ENCODE assay signal across 14 cellular contexts in the genomic region with DNA sequence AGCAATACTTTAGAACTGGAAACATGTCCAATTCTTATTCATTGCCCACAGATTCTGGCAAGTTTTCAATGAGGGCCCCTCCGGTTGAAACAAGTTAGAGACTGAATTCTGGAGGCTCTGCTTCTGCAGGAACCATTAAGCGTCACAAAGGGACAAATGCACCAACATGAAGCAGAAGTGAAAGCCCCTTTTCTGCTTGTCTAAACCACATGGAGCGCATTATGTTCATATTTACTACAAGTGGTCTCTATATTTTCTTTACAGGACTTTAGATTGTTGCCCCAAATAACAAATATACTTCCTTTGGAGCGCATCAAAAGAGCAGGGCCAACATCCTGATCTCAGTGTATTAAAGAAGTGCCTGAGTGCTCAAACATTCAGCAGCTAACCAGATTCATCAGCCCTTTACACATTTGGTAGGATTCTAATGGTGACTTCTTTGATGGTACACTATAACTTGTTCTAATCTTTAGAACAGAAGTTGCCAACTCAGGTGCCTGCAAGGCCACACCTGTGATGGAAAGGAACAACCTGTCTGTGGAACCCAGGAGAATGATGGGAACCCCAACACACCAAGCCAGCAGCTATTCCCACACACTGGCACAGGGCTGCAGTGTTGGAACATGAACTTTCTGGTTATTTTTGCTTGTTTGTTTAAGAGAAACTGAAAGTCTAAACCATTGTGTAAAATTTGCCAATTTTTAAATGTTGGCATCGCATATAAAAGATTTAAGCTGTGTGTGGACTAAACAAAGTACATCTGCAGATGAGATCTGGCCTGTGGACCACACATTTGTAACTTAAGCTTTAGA.
A peak's percentile ranks its signal among the peaks of the same experiment; 100 is the strongest.
DNase-seq lines count a peak whose midpoint lies in the region; ATAC-seq and TF ChIP-seq lines count a peak whose summit lies in the region.
"Had no signal": no experiment of that assay in that cellular context is flagged by ENCODE, and none has a peak within 500 bp of the region (broad histone marks: within the 10 kb centered on the region; RNA-seq: fewer than 3 reads in every experiment).

No MANE protein-coding gene starts in this region.

- H3K27ac ChIP-seq in H9 (ENCODE audit: insufficient read length, low read depth, low read length), result no peak overlapping the region

- no CpG with 5 or more reads among the region's 5 CpGs for WGBS in H9 (ENCODE audit: extremely low coverage, insufficient read length, low lambda C conversion rate)

- H3K23me2 ChIP-seq in H9 (ENCODE audit: insufficient read length, low read depth, low read length, poor library complexity, severe bottlenecking), result no peaks in the 10 kb centered on the region

- no peaks in the 10 kb centered on the region for H3K27me3 Mint-ChIP-seq in H9 (ENCODE audit: low read depth)

- H3K79me1 ChIP-seq in H9 (ENCODE audit: insufficient read depth, low read depth, low read length, poor library complexity, severe bottlenecking), result no peaks in the 10 kb centered on the region

- no peak overlapping the region for H3K9ac ChIP-seq in H9 (ENCODE audit: extremely low read depth, insufficient read length, low read length)

- no peak overlapping the region for H2AFZ ChIP-seq in H9 (ENCODE audit: low read length)

- no peak overlapping the region for H3K4me2 ChIP-seq in H9 (ENCODE audit: insufficient read depth, insufficient read length, low read length)

- H3K27ac Mint-ChIP-seq in H9, result no peak overlapping the region
- H3K27ac Mint-ChIP-seq: T-helper 2 cell treated with Interferon-gamma antibody and Interleukin-4, amounts not matched to agents 5 μg/mL and 100 μg/mL, for 36 hours had no signal

- H3K4me1 ChIP-seq in mucosa of descending colon (ENCODE audit: low read depth) (no peaks in the 10 kb centered on the region), H9 (ENCODE audit: insufficient read depth, low read length) (no peaks in the 10 kb centered on the region; the same call in 1 of the 2 replicates)

- H4K8ac ChIP-seq in H9 (replicated peaks; ENCODE audit: insufficient read length, low read depth, low read length), result no peak overlapping the region

- no peaks in the 10 kb centered on the region for H3K9me3 ChIP-seq in mucosa of descending colon
- H3K9me3 ChIP-seq in H9 (ENCODE audit: control insufficient read depth, low read depth, low read length), result no peaks in the 10 kb centered on the region

- no peak overlapping the region for H3K4ac ChIP-seq in H9 (ENCODE audit: low read depth, low read length)

- no peak for DNase-seq in mucosa of descending colon
- DNase-seq in H9, result no peak
- DNase-seq in Kasumi-1 (lab: John Stamatoyannopoulos, UW), result no peak
- DNase-seq in mucosa of gallbladder (ENCODE audit: low spot score), result no peak
- DNase-seq: aorta; DMS153; H7; NCI-H748 treated with DMSO at 0.1 percent for 48 hours; stimulated activated CD4-positive, alpha-beta T cell treated with anti-CD3 and anti-CD28 coated beads, Interleukin-4, amount 100 ng/mL, for 4 hours had no signal

- no peaks in the 10 kb centered on the region; the same call in 1 of the 2 replicates for H3K79me2 ChIP-seq in H9 (ENCODE audit: insufficient read depth, low read length)

- H4K91ac ChIP-seq in H9 (ENCODE audit: insufficient read length, low read depth, low read length), result no peak overlapping the region

- TF ChIP-seq CTCF in mucosa of descending colon (IDR thresholded peaks at IDR 0.05), result no peak
- no peak for TF ChIP-seq CTCF in H9 (conservative IDR thresholded peaks at IDR 0.05)

- H3K14ac ChIP-seq in H9 (ENCODE audit: insufficient read depth, low read length), result no peak overlapping the region

- H3K56ac ChIP-seq in H9 (ENCODE audit: insufficient read length, low read depth, low read length), result no peak overlapping the region

- H4K5ac ChIP-seq in H9 (ENCODE audit: insufficient read length, low read depth, low read length), result no peak overlapping the region

- H3K18ac ChIP-seq in H9 (ENCODE audit: insufficient read length, low read depth, low read length), result no peak overlapping the region

- H3T11ph ChIP-seq in H9 (ENCODE audit: low read length), result no peak overlapping the region

- no peak overlapping the region for H2AK5ac ChIP-seq in H9 (ENCODE audit: insufficient read length, low read length)

- no peak overlapping the region for H2BK20ac ChIP-seq in H9 (ENCODE audit: low read depth, low read length, poor library complexity, severe bottlenecking)

- no peak overlapping the region for H2BK15ac ChIP-seq in H9 (ENCODE audit: low read depth, low read length)

- no peak overlapping the region for H3K23ac ChIP-seq in H9 (ENCODE audit: insufficient read length, low read depth, low read length)

- H3K36me3 Mint-ChIP-seq in H9 (ENCODE audit: insufficient read depth in 1 of 3, low read depth in 3 of 3), result no peaks in the 10 kb centered on the region

- H4K20me1 ChIP-seq in H9 (ENCODE audit: control insufficient read depth, insufficient read depth, insufficient read length), result no peaks in the 10 kb centered on the region

- no peak overlapping the region for H3K4me3 ChIP-seq in mucosa of descending colon

- ATAC-seq in GM18909 (IDR thresholded peaks at IDR 0.05; ENCODE audit: poor library complexity, unreplicated experiment) (peak; percentile 89), GM21737 (IDR thresholded peaks at IDR 0.05; ENCODE audit: unreplicated experiment) (peak; percentile 87), HG03442 (IDR thresholded peaks at IDR 0.05; ENCODE audit: unreplicated experiment) (peak; percentile 83), mucosa of descending colon (peak; percentile 30), SK-N-SH treated with all-trans-retinoic acid at 6 μM for 48 hours (no peak)

- peaks cover 16% of the 10 kb centered on the region in 2 experiments for H3K4me1 Mint-ChIP-seq in H9

- H3K4me3 Mint-ChIP-seq in H9, result no peak overlapping the region
- H3K4me3 Mint-ChIP-seq: T-helper 2 cell treated with Interferon-gamma antibody and Interleukin-4, amounts not matched to agents 5 μg/mL and 100 μg/mL, for 36 hours had no signal

- no peaks in the 10 kb centered on the region for H3K27me3 ChIP-seq in H9 (ENCODE audit: insufficient read depth, low read length)

- H2BK120ac ChIP-seq in H9 (ENCODE audit: low read depth, low read length, poor library complexity, severe bottlenecking), result no peak overlapping the region

- no peaks in the 10 kb centered on the region for H3K9me3 Mint-ChIP-seq in H9
- H3K9me3 Mint-ChIP-seq: T-helper 2 cell treated with Interferon-gamma antibody and Interleukin-4, amounts not matched to agents 5 μg/mL and 100 μg/mL, for 36 hours had no signal

- H3K36me3 ChIP-seq in mucosa of descending colon (ENCODE audit: low read depth), result no peaks in the 10 kb centered on the region

- no peak overlapping the region for H2BK5ac ChIP-seq in H9 (ENCODE audit: insufficient read length, low read length)

- intact Hi-C loops in mucosa of descending colon (cut with DNase I, micrococcal nuclease), result no loop called here

- H2BK12ac ChIP-seq in H9 (ENCODE audit: insufficient read length, low read depth, low read length), result no peak overlapping the region

TF ChIP-seq in SK-N-SH treated with all-trans-retinoic acid at 6 μM for 48 hours, 23 proteins besides CTCF, POLR2A, EP300 and RAD21:
- TF ChIP-seq ZFP30 (CRISPR knock-in tag; IDR thresholded peaks at IDR 0.05) (no peak), RARB (CRISPR knock-in tag; IDR thresholded peaks at IDR 0.05) (no peak), OSR1 (CRISPR knock-in tag; IDR thresholded peaks at IDR 0.05) (no peak), ESRRG (CRISPR knock-in tag; IDR thresholded peaks at IDR 0.05) (no peak), PPARA (CRISPR knock-in tag; IDR thresholded peaks at IDR 0.05; ENCODE audit: borderline replicate concordance) (no peak), ARNTL (CRISPR knock-in tag; IDR thresholded peaks at IDR 0.05; ENCODE audit: borderline replicate concordance, low read depth) (no peak), ISL1 (CRISPR knock-in tag; IDR thresholded peaks at IDR 0.05) (no peak)
- TF ChIP-seq, protein P1, sequence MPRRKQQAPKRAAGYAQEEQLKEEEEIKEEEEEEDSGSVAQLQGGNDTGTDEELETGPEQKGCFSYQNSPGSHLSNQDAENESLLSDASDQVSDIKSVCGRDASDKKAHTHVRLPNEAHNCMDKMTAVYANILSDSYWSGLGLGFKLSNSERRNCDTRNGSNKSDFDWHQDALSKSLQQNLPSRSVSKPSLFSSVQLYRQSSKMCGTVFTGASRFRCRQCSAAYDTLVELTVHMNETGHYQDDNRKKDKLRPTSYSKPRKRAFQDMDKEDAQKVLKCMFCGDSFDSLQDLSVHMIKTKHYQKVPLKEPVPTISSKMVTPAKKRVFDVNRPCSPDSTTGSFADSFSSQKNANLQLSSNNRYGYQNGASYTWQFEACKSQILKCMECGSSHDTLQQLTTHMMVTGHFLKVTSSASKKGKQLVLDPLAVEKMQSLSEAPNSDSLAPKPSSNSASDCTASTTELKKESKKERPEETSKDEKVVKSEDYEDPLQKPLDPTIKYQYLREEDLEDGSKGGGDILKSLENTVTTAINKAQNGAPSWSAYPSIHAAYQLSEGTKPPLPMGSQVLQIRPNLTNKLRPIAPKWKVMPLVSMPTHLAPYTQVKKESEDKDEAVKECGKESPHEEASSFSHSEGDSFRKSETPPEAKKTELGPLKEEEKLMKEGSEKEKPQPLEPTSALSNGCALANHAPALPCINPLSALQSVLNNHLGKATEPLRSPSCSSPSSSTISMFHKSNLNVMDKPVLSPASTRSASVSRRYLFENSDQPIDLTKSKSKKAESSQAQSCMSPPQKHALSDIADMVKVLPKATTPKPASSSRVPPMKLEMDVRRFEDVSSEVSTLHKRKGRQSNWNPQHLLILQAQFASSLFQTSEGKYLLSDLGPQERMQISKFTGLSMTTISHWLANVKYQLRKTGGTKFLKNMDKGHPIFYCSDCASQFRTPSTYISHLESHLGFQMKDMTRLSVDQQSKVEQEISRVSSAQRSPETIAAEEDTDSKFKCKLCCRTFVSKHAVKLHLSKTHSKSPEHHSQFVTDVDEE (CRISPR knock-in tag; IDR thresholded peaks at IDR 0.05), result no peak
- TF ChIP-seq, protein P2, sequence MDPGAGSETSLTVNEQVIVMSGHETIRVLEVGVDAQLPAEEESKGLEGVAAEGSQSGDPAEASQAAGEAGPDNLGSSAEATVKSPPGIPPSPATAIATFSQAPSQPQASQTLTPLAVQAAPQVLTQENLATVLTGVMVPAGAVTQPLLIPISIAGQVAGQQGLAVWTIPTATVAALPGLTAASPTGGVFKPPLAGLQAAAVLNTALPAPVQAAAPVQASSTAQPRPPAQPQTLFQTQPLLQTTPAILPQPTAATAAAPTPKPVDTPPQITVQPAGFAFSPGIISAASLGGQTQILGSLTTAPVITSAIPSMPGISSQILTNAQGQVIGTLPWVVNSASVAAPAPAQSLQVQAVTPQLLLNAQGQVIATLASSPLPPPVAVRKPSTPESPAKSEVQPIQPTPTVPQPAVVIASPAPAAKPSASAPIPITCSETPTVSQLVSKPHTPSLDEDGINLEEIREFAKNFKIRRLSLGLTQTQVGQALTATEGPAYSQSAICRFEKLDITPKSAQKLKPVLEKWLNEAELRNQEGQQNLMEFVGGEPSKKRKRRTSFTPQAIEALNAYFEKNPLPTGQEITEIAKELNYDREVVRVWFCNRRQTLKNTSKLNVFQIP (CRISPR knock-in tag; IDR thresholded peaks at IDR 0.05; ENCODE audit: borderline replicate concordance, low read depth), result no peak
TF ChIP-seq in SK-N-SH treated with all-trans-retinoic acid at 6 μM for 48 hours: peak in this region for 0.
